ENCODE assay signal across 8 cellular contexts in genomic region chr2:206158563-206159345, GRCh38. TPM values are rescaled to one million over a fixed set of nuclear protein-coding genes. Genes with fewer than 3 reads are reported as not detected.
DNase-seq lines count a peak whose midpoint lies in the region; ATAC-seq, FAIRE-seq and TF ChIP-seq lines count a peak whose summit lies in the region.

No MANE protein-coding gene starts in this region.

- TF ChIP-seq RAD21 in IMR-90 (IDR thresholded peaks at IDR 0.05; ENCODE audit: low read length), result no peak

- peaks cover 18% of the 10 kb centered on the region for H4K20me1 ChIP-seq in IMR-90 (ENCODE audit: insufficient read depth, low read length)

- peak overlapping the region; percentile 58 for H3K18ac ChIP-seq in IMR-90 (ENCODE audit: low read depth, low read length)

- H3K9ac ChIP-seq in IMR-90 (ENCODE audit: low read depth, low read length) (peak overlapping the region; percentile 89), kidney (ENCODE audit: low read length in 2 of 2) (peak overlapping the region; percentile 85 to 93)

- BruUV-seq in IMR-90 (replicated peaks; lab: Mats Ljungman, UMichigan), result TSS peak; percentile 62

- H3K14ac ChIP-seq in IMR-90 (replicated peaks; ENCODE audit: low read depth, low read length), result peak overlapping the region; percentile 99

- DNase-seq in EL, result peak; percentile 23
- DNase-seq in IMR-90, result peak; percentile 31
- peak; percentile 44 for DNase-seq in astrocyte of the spinal cord (ENCODE audit: low read depth, low spot score)
- DNase-seq in kidney, result no peak
- DNase-seq in stimulated activated naive CD8-positive, alpha-beta T cell treated with anti-CD3 and anti-CD28 coated beads, Interleukin-15, Interleukin-2, amounts not matched to agents 100 U/mL and 50 U/mL, for 24 hours, result no peak
- DNase-seq in activated CD8-positive, alpha-beta memory T cell treated with anti-CD3 and anti-CD28 coated beads, Interleukin-2, amount 50 U/mL, for 4 hours, result no peak
- DNase-seq in GM19239 (ENCODE audit: insufficient read length, low spot score), result no peak

- no peak for TF ChIP-seq POLR2A in IMR-90 (IDR thresholded peaks at IDR 0.05; ENCODE audit: low read depth, low read length)

- H2AFZ ChIP-seq in IMR-90 (replicated peaks; ENCODE audit: low read length, poor library complexity), result peak overlapping the region; percentile 93

- peaks cover 18 to 52% of the 10 kb centered on the region in 2 experiments for H3K79me1 ChIP-seq in IMR-90 (ENCODE audit: low read depth in 1 of 2, low read length in 2 of 2)

- ATAC-seq in GM21526 (IDR thresholded peaks at IDR 0.05; ENCODE audit: low FRiP score, unreplicated experiment) (peak; percentile 25), IMR-90 (ENCODE audit: low read depth) (peak; percentile 10)
- ATAC-seq in stimulated activated naive CD8-positive, alpha-beta T cell treated with anti-CD3 and anti-CD28 coated beads, Interleukin-15, Interleukin-2, amounts not matched to agents 100 U/mL and 50 U/mL, for 24 hours, result peak; percentile 12

- H3K36me3 ChIP-seq in IMR-90 (ENCODE audit: control insufficient read depth, insufficient read depth, low read length) (peaks cover 17% of the 10 kb centered on the region), kidney (ENCODE audit: control insufficient read depth in 1 of 2, insufficient read depth in 2 of 2, low read length in 2 of 2) (peaks cover 9 to 27% of the 10 kb centered on the region in 2 donors)

- peak overlapping the region; percentile 77 for H3K4me2 ChIP-seq in IMR-90 (ENCODE audit: low read depth, low read length)

- H3K56ac ChIP-seq in IMR-90 (ENCODE audit: extremely low read depth, insufficient read depth, low read length), result peak overlapping the region; percentile 88

- H4K91ac ChIP-seq in IMR-90 (ENCODE audit: insufficient read depth, low read depth, low read length), result peak overlapping the region; percentile 96

- dilution Hi-C loops in IMR-90 (cut with HindIII; ENCODE audit: low sequenced_read_pairs, unreplicated experiment), result no loop called here

- H3K27ac ChIP-seq in IMR-90 (ENCODE audit: insufficient read depth, low read length) (peak overlapping the region; percentile 85), kidney (ENCODE audit: low read depth in 2 of 2, low read length in 2 of 2) (peak overlapping the region; percentile 82 to 88)

- no peaks in the 10 kb centered on the region for H3K9me1 ChIP-seq in IMR-90 (ENCODE audit: insufficient read depth, low read length)

- H2AK9ac ChIP-seq in IMR-90 (replicated peaks; ENCODE audit: low read depth, low read length, poor library complexity), result peak overlapping the region; percentile 98

- H3K4me1 ChIP-seq in IMR-90 (ENCODE audit: control insufficient read depth, insufficient read depth, low read length) (peaks cover 2% of the 10 kb centered on the region), kidney (ENCODE audit: control insufficient read depth in 1 of 2, insufficient read depth in 1 of 2, low read depth in 1 of 2, low read length in 2 of 2) (peaks cover 6 to 13% of the 10 kb centered on the region in 2 donors)

- 0 out of 2 replicates have a peak overlapping the region, but pooled peaks have one; percentile 45 for H2BK120ac ChIP-seq in IMR-90 (ENCODE audit: low read depth, low read length)

- no peaks in the 10 kb centered on the region for H3K27me3 ChIP-seq in IMR-90 (ENCODE audit: control insufficient read depth, insufficient read depth, low read length)

- POLR2A ChIA-PET in IMR-90 (lab: Charles Lee; ENCODE audit: unreplicated experiment), result no interaction called here

- FAIRE-seq in kidney (lab: Jason Lieb, UNC), result no peak
- no peak for FAIRE-seq in GM19239 (lab: Jason Lieb, UNC)

- no peak overlapping the region for H2BK20ac ChIP-seq in IMR-90 (ENCODE audit: low read depth, low read length)

- H2AK5ac ChIP-seq in IMR-90 (ENCODE audit: low read depth, low read length), result peak overlapping the region; percentile 62

- H3K9me3 ChIP-seq in IMR-90 (ENCODE audit: control insufficient read depth, insufficient read depth, low read length) (no peaks in the 10 kb centered on the region), kidney (ENCODE audit: control insufficient read depth in 1 of 2, low read length in 2 of 2) (no peaks in the 10 kb centered on the region)

- TF ChIP-seq CTCF in IMR-90 (conservative IDR thresholded peaks at IDR 0.05; ENCODE audit: low read depth, low read length), result no peak
- no peak for TF ChIP-seq CTCF in astrocyte of the spinal cord (IDR thresholded peaks at IDR 0.05; ENCODE audit: low read depth, low read length)
- no peak for TF ChIP-seq CTCF in kidney (IDR thresholded peaks at IDR 0.05; ENCODE audit: borderline replicate concordance, extremely low read depth, insufficient read depth)

- H2BK5ac ChIP-seq in IMR-90 (ENCODE audit: low read depth, low read length, poor library complexity, severe bottlenecking), result peak overlapping the region; percentile 80

- H4K5ac ChIP-seq in IMR-90 (ENCODE audit: low read depth, low read length), result peak overlapping the region; percentile 85

- H3K4me3 ChIP-seq in IMR-90 (ENCODE audit: insufficient read depth, low read depth, low read length), result peak overlapping the region; percentile 75
- peak overlapping the region; percentile 96 for H3K4me3 ChIP-seq in astrocyte of the spinal cord (ENCODE audit: low read depth, low read length)
- peak overlapping the region; percentile 96 for H3K4me3 ChIP-seq in kidney (ENCODE audit: low read length in 2 of 2)

- intact Hi-C loops in IMR-90 (cut with micrococcal nuclease), result loop anchor here (1.0 kb wide), 1 partner anchor 72 kb away; the partner anchor contains the start of gene INO80D
- intact Hi-C loops in kidney (cut with DNase I), result no loop called here

- H2BK15ac ChIP-seq in IMR-90 (ENCODE audit: low read depth, low read length), result 0 out of 3 replicates have a peak overlapping the region, but pooled peaks have one; percentile 8

- peak overlapping the region; percentile 95 to 98 for H4K8ac ChIP-seq in IMR-90 (ENCODE audit: low read depth in 2 of 2, low read length in 2 of 2)

- WGBS in IMR-90 (ENCODE audit: extremely low coverage in 2 of 2, insufficient read length in 1 of 2), 2 experiments, result 0% methylated on average over 1 of the region's 33 CpGs; no CpG with 5 or more reads in 1 of the 2 experiments

- peak overlapping the region; percentile 99 for H3K23ac ChIP-seq in IMR-90 (ENCODE audit: low read depth, low read length)

- in situ Hi-C loops in IMR-90 (cut with MboI; ENCODE audit: low sequenced_read_pairs), result no loop called here
- in situ Hi-C loops in astrocyte of the spinal cord (cut with HindIII; ENCODE audit: low sequenced_read_pairs), result no loop called here

- peak overlapping the region; percentile 94 for H3K4ac ChIP-seq in IMR-90 (ENCODE audit: low read depth, low read length)

- CTCF ChIA-PET in IMR-90 (lab: Yijun Ruan, JAX), result interaction anchor here (0.6 kb wide), 1 partner anchor 306 kb away, joined by 3 read pairs; no protein-coding TSS in a partner anchor

TF ChIP-seq in IMR-90, 13 proteins besides CTCF, POLR2A, EP300 and RAD21:
- 0 out of 2 replicates have a peak, but pooled peaks have one; percentile 4 for TF ChIP-seq MXI1 (IDR thresholded peaks at IDR 0.05; ENCODE audit: borderline replicate concordance, low read depth, low read length)
- no peak for TF ChIP-seq NFE2L2 (IDR thresholded peaks at IDR 0.05; ENCODE audit: low read depth, low read length)
- no peak for TF ChIP-seq RFX5 (IDR thresholded peaks at IDR 0.05; ENCODE audit: low read depth, low read length)
- no peak for TF ChIP-seq MAZ (IDR thresholded peaks at IDR 0.05; ENCODE audit: borderline replicate concordance, low read depth, low read length)
- no peak for TF ChIP-seq MAFK (IDR thresholded peaks at IDR 0.05; ENCODE audit: low read depth, low read length)

RNA-seq across cellular contexts. Expression of gene NDUFS1, which starts 0.5 kb away (rescaled TPM):
- total RNA-seq in IMR-90 (2012; rRNA removed), result 118 and 187 TPM in 2 replicates
- polyA plus RNA-seq in IMR-90 (2012; rRNA removed), result 58.8 and 72.1 TPM in 2 replicates
- polyA plus RNA-seq in IMR-90 (2012; cell fraction: cytosol; rRNA removed), result 15.5 and 28.2 TPM in 2 replicates
- polyA plus RNA-seq in IMR-90 (2012; cell fraction: nucleus; rRNA removed; ENCODE audit: low replicate concordance), result 10.1 and 47.4 TPM in 2 replicates
- 97.2 TPM for total RNA-seq in kidney
- 67.6 TPM for polyA plus RNA-seq in kidney (ENCODE audit: insufficient read depth, low read depth, low replicate concordance)

RNA-seq across cellular contexts. Expression of gene EEF1B2, which starts 0.9 kb away (rescaled TPM):
- 574 and 672 TPM in 2 replicates for total RNA-seq in IMR-90 (2012; rRNA removed)
- 751 and 815 TPM in 2 replicates for polyA plus RNA-seq in IMR-90 (2012; rRNA removed)
- 650 and 801 TPM in 2 replicates for polyA plus RNA-seq in IMR-90 (2012; cell fraction: cytosol; rRNA removed)
- 184 and 306 TPM in 2 replicates for polyA plus RNA-seq in IMR-90 (2012; cell fraction: nucleus; rRNA removed; ENCODE audit: low replicate concordance)
- 444 TPM for total RNA-seq in kidney
- 529 TPM for polyA plus RNA-seq in kidney (ENCODE audit: insufficient read depth, low read depth, low replicate concordance)

Comparison
In these comparisons a context has a peak if more than half of its experiments do, and no peak if none do; other contexts are left out.
1. DNase-seq: peak in EL (single experiment), IMR-90 (single experiment) and astrocyte of the spinal cord (single experiment); none in kidney (single experiment), stimulated activated naive CD8-positive, alpha-beta T cell treated with anti-CD3 and anti-CD28 coated beads, Interleukin-15, Interleukin-2, amounts not matched to agents 100 U/mL and 50 U/mL, for 24 hours (single experiment), activated CD8-positive, alpha-beta memory T cell treated with anti-CD3 and anti-CD28 coated beads, Interleukin-2, amount 50 U/mL, for 4 hours (single experiment) and GM19239 (single experiment).
2. Peak in every context shown above with its lines, with median percentiles within 50 percentile points of each other: ATAC-seq and H3K4me3 ChIP-seq.